Comparison of ENCODE assay signal across 27 cellular contexts in the genomic region with DNA sequence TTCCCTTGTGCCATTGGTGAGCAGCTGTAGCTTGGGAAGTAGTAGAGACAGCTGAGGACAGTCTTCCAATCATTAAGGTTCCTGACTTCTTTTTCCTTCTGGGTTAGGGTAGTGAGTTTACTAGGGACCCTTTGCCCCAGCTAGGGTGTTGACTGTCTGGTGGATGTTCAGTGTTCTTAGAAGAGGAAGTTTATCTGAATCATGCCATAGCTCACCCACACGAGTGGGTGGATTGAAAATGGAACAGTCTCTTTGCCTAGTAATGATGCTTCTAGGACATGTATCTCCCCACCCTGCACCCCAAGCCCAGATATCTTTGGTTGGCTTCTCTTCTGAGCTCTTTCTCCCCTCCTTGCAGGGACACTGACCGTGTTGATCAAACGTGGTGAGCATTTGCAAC. TPM values are rescaled to one million over a fixed set of nuclear protein-coding genes. Genes with fewer than 3 reads are reported as not detected.
DNase-seq lines count a peak whose midpoint lies in the region; ATAC-seq and TF ChIP-seq lines count a peak whose summit lies in the region.
"Had no signal": no experiment of that assay in that cellular context is flagged by ENCODE, and none has a peak within 500 bp of the region (broad histone marks: within the 10 kb centered on the region; RNA-seq: fewer than 3 reads in every experiment).

No MANE protein-coding gene starts in this region.

- H3K36me3 ChIP-seq in IMR-90 (ENCODE audit: control insufficient read depth, insufficient read depth, low read length), result peaks cover 78% of the 10 kb centered on the region
- peaks cover 88 to 98% of the 10 kb centered on the region in 2 experiments for H3K36me3 ChIP-seq in mesenchymal stem cell (ENCODE audit: control insufficient read depth in 1 of 2, insufficient read depth in 2 of 2, low read depth in 1 of 2, low read length in 2 of 2)
- H3K36me3 ChIP-seq in smooth muscle cell (ENCODE audit: low read depth), result peaks cover 10% of the 10 kb centered on the region

- TF ChIP-seq CTCF in IMR-90 (conservative IDR thresholded peaks at IDR 0.05; ENCODE audit: low read depth, low read length) (no peak), smooth muscle cell (IDR thresholded peaks at IDR 0.05; ENCODE audit: borderline replicate concordance, insufficient read depth, poor library complexity, severe bottlenecking) (no peak), type B pancreatic cell (conservative IDR thresholded peaks at IDR 0.05) (no peak)

- H3K9me3 Mint-ChIP-seq in activated CD4-positive, alpha-beta memory T cell treated with anti-CD3 and anti-CD28 coated beads for 36 hours, result no peaks in the 10 kb centered on the region
- H3K9me3 Mint-ChIP-seq in activated CD4-positive, alpha-beta memory T cell treated with anti-CD3 and anti-CD28 coated beads, Interleukin-2, amount 10 ng/mL, durations not matched to agents 7 days and 5 days, result no peaks in the 10 kb centered on the region
- no peaks in the 10 kb centered on the region for H3K9me3 Mint-ChIP-seq in activated naive CD8-positive, alpha-beta T cell treated with anti-CD3 and anti-CD28 coated beads for 36 hours
- H3K9me3 Mint-ChIP-seq in stimulated activated naive CD8-positive, alpha-beta T cell treated with anti-CD3 and anti-CD28 coated beads, Interleukin-15, Interleukin-2, amounts not matched to agents 100 ng/mL and 50 ng/mL, for 24 hours, result no peaks in the 10 kb centered on the region
- H3K9me3 Mint-ChIP-seq in type B pancreatic cell, result no peaks in the 10 kb centered on the region
- H3K9me3 Mint-ChIP-seq: CD4-positive, CD25-positive, alpha-beta regulatory T cell; memory B cell had no signal

- dilution Hi-C loops in IMR-90 (cut with HindIII; ENCODE audit: low sequenced_read_pairs, unreplicated experiment), result no loop called here

- no TSS peak for BruUV-seq in IMR-90 (replicated peaks; lab: Mats Ljungman, UMichigan)

- 100% methylated on average over 2 of the region's 3 CpGs; no CpG with 5 or more reads in 1 of the 2 experiments for WGBS in IMR-90 (ENCODE audit: extremely low coverage in 2 of 2, insufficient read length in 1 of 2), 2 experiments
- 90% methylated on average over 2 of the region's 3 CpGs for WGBS in mesenchymal stem cell
- WGBS in smooth muscle cell (ENCODE audit: low lambda C conversion rate), result 94% methylated on average over 3 of the region's 3 CpGs

- intact Hi-C loops in activated CD4-positive, alpha-beta memory T cell treated with anti-CD3 and anti-CD28 coated beads for 36 hours (cut with micrococcal nuclease), result no loop called here
- intact Hi-C loops in IMR-90 (cut with micrococcal nuclease), result no loop called here

- no peak overlapping the region for H3K56ac ChIP-seq in IMR-90 (ENCODE audit: extremely low read depth, insufficient read depth, low read length)

- no peak overlapping the region for H3K4me3 Mint-ChIP-seq in activated CD4-positive, alpha-beta memory T cell treated with anti-CD3 and anti-CD28 coated beads for 36 hours
- H3K4me3 Mint-ChIP-seq in activated CD4-positive, alpha-beta memory T cell treated with anti-CD3 and anti-CD28 coated beads, Interleukin-2, amount 10 ng/mL, durations not matched to agents 7 days and 5 days, result no peak overlapping the region
- H3K4me3 Mint-ChIP-seq in activated naive CD8-positive, alpha-beta T cell treated with anti-CD3 and anti-CD28 coated beads for 36 hours, result no peak overlapping the region
- H3K4me3 Mint-ChIP-seq in stimulated activated naive CD8-positive, alpha-beta T cell treated with anti-CD3 and anti-CD28 coated beads, Interleukin-15, Interleukin-2, amounts not matched to agents 100 ng/mL and 50 ng/mL, for 24 hours, result no peak overlapping the region
- H3K4me3 Mint-ChIP-seq in type B pancreatic cell, result no peak overlapping the region
- H3K4me3 Mint-ChIP-seq: CD4-positive, CD25-positive, alpha-beta regulatory T cell; memory B cell had no signal

- no peaks in the 10 kb centered on the region for H3K79me2 ChIP-seq in smooth muscle cell (ENCODE audit: low read depth)

- peaks cover 49% of the 10 kb centered on the region for H3K9me1 ChIP-seq in IMR-90 (ENCODE audit: insufficient read depth, low read length)

- H2AK5ac ChIP-seq in IMR-90 (ENCODE audit: low read depth, low read length) (no peak overlapping the region), mesenchymal stem cell (ENCODE audit: low read length, severe bottlenecking) (no peak overlapping the region)

- no peak overlapping the region for H3K23ac ChIP-seq in IMR-90 (ENCODE audit: low read depth, low read length)
- H3K23ac ChIP-seq in mesenchymal stem cell (ENCODE audit: low read length in 2 of 2), result no peak overlapping the region

- POLR2A ChIA-PET in activated CD4-positive, alpha-beta memory T cell treated with anti-CD3 and anti-CD28 coated beads for 36 hours (lab: Charles Lee), result no interaction called here
- POLR2A ChIA-PET in activated CD4-positive, alpha-beta memory T cell treated with anti-CD3 and anti-CD28 coated beads, Interleukin-2, amount 10 ng/mL, durations not matched to agents 7 days and 5 days (lab: Charles Lee), result no interaction called here
- POLR2A ChIA-PET in IMR-90 (lab: Charles Lee; ENCODE audit: unreplicated experiment), result no interaction called here

- H3K4ac ChIP-seq in IMR-90 (ENCODE audit: low read depth, low read length) (no peak overlapping the region; the same call in 1 of the 2 replicates), mesenchymal stem cell (ENCODE audit: low read depth in 1 of 2, low read length in 2 of 2) (no peak overlapping the region)

- H3K4me3 ChIP-seq in IMR-90 (ENCODE audit: insufficient read depth, low read depth, low read length) (no peak overlapping the region), mesenchymal stem cell (ENCODE audit: insufficient read depth in 1 of 2, low read depth in 1 of 2, low read length in 2 of 2) (no peak overlapping the region), smooth muscle cell (no peak overlapping the region)
- H3K4me3 ChIP-seq: heart left ventricle, skin epidermis, tibial nerve had no signal

- H3K36me3 Mint-ChIP-seq in activated CD4-positive, alpha-beta memory T cell treated with anti-CD3 and anti-CD28 coated beads for 36 hours, result peaks cover 39% of the 10 kb centered on the region
- peaks cover 57% of the 10 kb centered on the region for H3K36me3 Mint-ChIP-seq in activated CD4-positive, alpha-beta memory T cell treated with anti-CD3 and anti-CD28 coated beads, Interleukin-2, amount 10 ng/mL, durations not matched to agents 7 days and 5 days (ENCODE audit: low read depth)
- peaks cover 11% of the 10 kb centered on the region for H3K36me3 Mint-ChIP-seq in activated naive CD8-positive, alpha-beta T cell treated with anti-CD3 and anti-CD28 coated beads for 36 hours
- H3K36me3 Mint-ChIP-seq in stimulated activated naive CD8-positive, alpha-beta T cell treated with anti-CD3 and anti-CD28 coated beads, Interleukin-15, Interleukin-2, amounts not matched to agents 100 ng/mL and 50 ng/mL, for 24 hours (ENCODE audit: low read depth), result peaks cover 42% of the 10 kb centered on the region
- peaks cover 42% of the 10 kb centered on the region for H3K36me3 Mint-ChIP-seq in type B pancreatic cell

- H3K4me2 ChIP-seq in IMR-90 (ENCODE audit: low read depth, low read length) (no peak overlapping the region; the same call in 1 of the 2 replicates), mesenchymal stem cell (ENCODE audit: low read length, poor library complexity, severe bottlenecking) (no peak overlapping the region), smooth muscle cell (no peak overlapping the region)

- in situ Hi-C loops in IMR-90 (cut with MboI; ENCODE audit: low sequenced_read_pairs), result no loop called here

- H2BK20ac ChIP-seq in IMR-90 (ENCODE audit: low read depth, low read length), result no peak overlapping the region

- H3K27me3 ChIP-seq in IMR-90 (ENCODE audit: control insufficient read depth, insufficient read depth, low read length), result no peaks in the 10 kb centered on the region
- H3K27me3 ChIP-seq in mesenchymal stem cell (ENCODE audit: control insufficient read depth in 1 of 2, insufficient read depth in 1 of 2, low read length in 2 of 2), result no peaks in the 10 kb centered on the region
- H3K27me3 ChIP-seq in smooth muscle cell (ENCODE audit: low read depth), result no peaks in the 10 kb centered on the region
- H3K27me3 ChIP-seq: heart left ventricle, tibial nerve had no signal

- H2BK15ac ChIP-seq in IMR-90 (ENCODE audit: low read depth, low read length) (no peak overlapping the region), mesenchymal stem cell (ENCODE audit: low read depth, poor library complexity, severe bottlenecking) (no peak overlapping the region)

- no peak for TF ChIP-seq POLR2A in IMR-90 (IDR thresholded peaks at IDR 0.05; ENCODE audit: low read depth, low read length)

- no peak overlapping the region for H4K5ac ChIP-seq in IMR-90 (ENCODE audit: low read depth, low read length)

- H3K9ac ChIP-seq in IMR-90 (ENCODE audit: low read depth, low read length) (no peak overlapping the region), mesenchymal stem cell (ENCODE audit: low read length) (no peak overlapping the region), smooth muscle cell (ENCODE audit: low read depth) (no peak overlapping the region)

- H3K4me1 ChIP-seq in IMR-90 (ENCODE audit: control insufficient read depth, insufficient read depth, low read length) (peaks cover 9% of the 10 kb centered on the region), mesenchymal stem cell (ENCODE audit: control insufficient read depth, insufficient read depth, low read depth, low read length) (no peaks in the 10 kb centered on the region), smooth muscle cell (ENCODE audit: low read depth) (no peaks in the 10 kb centered on the region)

- H3K4me1 Mint-ChIP-seq in activated CD4-positive, alpha-beta memory T cell treated with anti-CD3 and anti-CD28 coated beads for 36 hours (ENCODE audit: low read depth), result peaks cover 10% of the 10 kb centered on the region
- peaks cover 16% of the 10 kb centered on the region for H3K4me1 Mint-ChIP-seq in activated CD4-positive, alpha-beta memory T cell treated with anti-CD3 and anti-CD28 coated beads, Interleukin-2, amount 10 ng/mL, durations not matched to agents 7 days and 5 days
- H3K4me1 Mint-ChIP-seq in activated naive CD8-positive, alpha-beta T cell treated with anti-CD3 and anti-CD28 coated beads for 36 hours, result peaks cover 8% of the 10 kb centered on the region
- H3K4me1 Mint-ChIP-seq in stimulated activated naive CD8-positive, alpha-beta T cell treated with anti-CD3 and anti-CD28 coated beads, Interleukin-15, Interleukin-2, amounts not matched to agents 100 ng/mL and 50 ng/mL, for 24 hours (ENCODE audit: low read depth), result peaks cover 9% of the 10 kb centered on the region
- H3K4me1 Mint-ChIP-seq in type B pancreatic cell (ENCODE audit: unreplicated experiment), result peaks cover 6% of the 10 kb centered on the region
- H3K4me1 Mint-ChIP-seq: memory B cell had no signal

- no peak overlapping the region; the same call in 1 of the 2 replicates for H2BK120ac ChIP-seq in IMR-90 (ENCODE audit: low read depth, low read length)
- no peak overlapping the region for H2BK120ac ChIP-seq in mesenchymal stem cell (ENCODE audit: low read depth, low read length)

- peak; percentile 27 for DNase-seq in activated CD4-positive, alpha-beta memory T cell treated with anti-CD3 and anti-CD28 coated beads for 36 hours
- DNase-seq in activated CD4-positive, alpha-beta memory T cell treated with anti-CD3 and anti-CD28 coated beads, Interleukin-2, amount 10 ng/mL, durations not matched to agents 7 days and 5 days, result no peak
- DNase-seq in IMR-90 (peak; percentile 28), mesenchymal stem cell (no peak), smooth muscle cell (lab: John Stamatoyannopoulos, UW; ENCODE audit: unreplicated experiment) (no peak), type B pancreatic cell (ENCODE audit: extremely low spot score, unreplicated experiment) (no peak)
- DNase-seq in activated naive CD8-positive, alpha-beta T cell treated with anti-CD3 and anti-CD28 coated beads for 36 hours, result no peak
- DNase-seq: activated CD4-positive, CD25-positive, alpha-beta regulatory T cell; activated gamma-delta T cell treated with Interleukin-2 at 50 U/mL for 16 hours; left cardiac atrium; NCI-H1417; stimulated activated CD4-positive, alpha-beta T cell treated with anti-CD3 and anti-CD28 coated beads, Interleukin-2, amount 100 ng/mL, for 24 hours; stimulated activated naive CD4-positive, alpha-beta T cell; T1000 had no signal

- H3F3A ChIP-seq in smooth muscle cell (ENCODE audit: low read depth), result no peaks in the 10 kb centered on the region

- CTCF ChIA-PET in activated CD4-positive, alpha-beta memory T cell treated with anti-CD3 and anti-CD28 coated beads for 36 hours (lab: Charles Lee), result interaction anchor here (0.8 to 2.0 kb wide), 4 partner anchors 18 to 333 kb away, joined by 3 to 5 read pairs (median 4); no protein-coding TSS in a partner anchor
- CTCF ChIA-PET in activated CD4-positive, alpha-beta memory T cell treated with anti-CD3 and anti-CD28 coated beads, Interleukin-2, amount 10 ng/mL, durations not matched to agents 7 days and 5 days (lab: Charles Lee), result interaction anchor here (0.6 to 2.8 kb wide), 3 partner anchors 18 to 429 kb away, joined by 3 to 10 read pairs (median 3); no protein-coding TSS in a partner anchor
- CTCF ChIA-PET in IMR-90 (lab: Yijun Ruan, JAX), result interaction anchor here (0.6 kb wide), 2 partner anchors 417 to 469 kb away, joined by 4 read pairs; no protein-coding TSS in a partner anchor

- H4K20me1 ChIP-seq in IMR-90 (ENCODE audit: insufficient read depth, low read length) (0 out of 2 replicates have a peak, but pooled peaks cover 4% of the 10 kb centered on the region), smooth muscle cell (ENCODE audit: low read depth) (peaks cover 2% of the 10 kb centered on the region)

- no peak overlapping the region; a peak in 1 of 4 replicates for H4K8ac ChIP-seq in IMR-90 (ENCODE audit: low read depth in 2 of 2, low read length in 2 of 2)
- no peak overlapping the region for H4K8ac ChIP-seq in mesenchymal stem cell (ENCODE audit: low read length)

- H3K18ac ChIP-seq in IMR-90 (ENCODE audit: low read depth, low read length) (no peak overlapping the region), mesenchymal stem cell (ENCODE audit: low read depth in 1 of 2, low read length in 2 of 2) (no peak overlapping the region)

- H3K27ac ChIP-seq in IMR-90 (ENCODE audit: insufficient read depth, low read length), result no peak overlapping the region
- H3K27ac ChIP-seq in mesenchymal stem cell (ENCODE audit: low read length, poor library complexity, severe bottlenecking), result no peak overlapping the region
- H3K27ac ChIP-seq in smooth muscle cell (ENCODE audit: low read depth), result no peak overlapping the region
- H3K27ac ChIP-seq: heart left ventricle, skin epidermis, tibial nerve had no signal

- peak; percentile 57 for ATAC-seq in IMR-90 (ENCODE audit: low read depth)

- no peak overlapping the region for H2AK9ac ChIP-seq in IMR-90 (replicated peaks; ENCODE audit: low read depth, low read length, poor library complexity)

- 0 out of 2 replicates have a peak overlapping the region, but pooled peaks have one; percentile 7 for H3K14ac ChIP-seq in IMR-90 (replicated peaks; ENCODE audit: low read depth, low read length)
- no peak overlapping the region for H3K14ac ChIP-seq in mesenchymal stem cell (ENCODE audit: low read length in 2 of 2)

- H2AFZ ChIP-seq in IMR-90 (replicated peaks; ENCODE audit: low read length, poor library complexity), result no peak overlapping the region
- no peak overlapping the region for H2AFZ ChIP-seq in mesenchymal stem cell (ENCODE audit: low read depth, low read length)
- no peak overlapping the region for H2AFZ ChIP-seq in smooth muscle cell (ENCODE audit: low read depth)

- H4K91ac ChIP-seq in IMR-90 (ENCODE audit: insufficient read depth, low read depth, low read length) (no peak overlapping the region), mesenchymal stem cell (ENCODE audit: low read length) (no peak overlapping the region)

- H2BK12ac ChIP-seq in mesenchymal stem cell (ENCODE audit: low read length in 2 of 2), result no peak overlapping the region

- H3K79me1 ChIP-seq in IMR-90 (ENCODE audit: low read depth in 1 of 2, low read length in 2 of 2) (peaks cover 0 to 58% of the 10 kb centered on the region in 2 experiments; a peak in 2 of 4 replicates), mesenchymal stem cell (replicated peaks; ENCODE audit: low read length, poor library complexity, severe bottlenecking) (peaks cover 39% of the 10 kb centered on the region)

- no peaks in the 10 kb centered on the region for H3K27me3 Mint-ChIP-seq in activated CD4-positive, alpha-beta memory T cell treated with anti-CD3 and anti-CD28 coated beads for 36 hours
- H3K27me3 Mint-ChIP-seq in activated CD4-positive, alpha-beta memory T cell treated with anti-CD3 and anti-CD28 coated beads, Interleukin-2, amount 10 ng/mL, durations not matched to agents 7 days and 5 days, result no peaks in the 10 kb centered on the region
- no peaks in the 10 kb centered on the region for H3K27me3 Mint-ChIP-seq in activated naive CD8-positive, alpha-beta T cell treated with anti-CD3 and anti-CD28 coated beads for 36 hours
- H3K27me3 Mint-ChIP-seq in stimulated activated naive CD8-positive, alpha-beta T cell treated with anti-CD3 and anti-CD28 coated beads, Interleukin-15, Interleukin-2, amounts not matched to agents 100 ng/mL and 50 ng/mL, for 24 hours, result no peaks in the 10 kb centered on the region
- no peaks in the 10 kb centered on the region for H3K27me3 Mint-ChIP-seq in type B pancreatic cell
- H3K27me3 Mint-ChIP-seq: CD4-positive, CD25-positive, alpha-beta regulatory T cell; memory B cell had no signal

- H2BK5ac ChIP-seq in IMR-90 (ENCODE audit: low read depth, low read length, poor library complexity, severe bottlenecking) (no peak overlapping the region), mesenchymal stem cell (ENCODE audit: low read depth, low read length, poor library complexity, severe bottlenecking) (no peak overlapping the region)

- no peaks in the 10 kb centered on the region for H3K9me3 ChIP-seq in IMR-90 (ENCODE audit: control insufficient read depth, insufficient read depth, low read length)
- H3K9me3 ChIP-seq in mesenchymal stem cell (ENCODE audit: control insufficient read depth, low read length), result no peaks in the 10 kb centered on the region
- no peaks in the 10 kb centered on the region for H3K9me3 ChIP-seq in smooth muscle cell (replicated peaks; ENCODE audit: low read depth)
- H3K9me3 ChIP-seq: heart left ventricle, tibial nerve had no signal

- no peak for TF ChIP-seq RAD21 in IMR-90 (IDR thresholded peaks at IDR 0.05; ENCODE audit: low read length)

- peak overlapping the region; percentile 72 for H3K27ac Mint-ChIP-seq in activated CD4-positive, alpha-beta memory T cell treated with anti-CD3 and anti-CD28 coated beads for 36 hours
- H3K27ac Mint-ChIP-seq in activated CD4-positive, alpha-beta memory T cell treated with anti-CD3 and anti-CD28 coated beads, Interleukin-2, amount 10 ng/mL, durations not matched to agents 7 days and 5 days, result no peak overlapping the region
- H3K27ac Mint-ChIP-seq in activated naive CD8-positive, alpha-beta T cell treated with anti-CD3 and anti-CD28 coated beads for 36 hours, result peak overlapping the region; percentile 52
- peak overlapping the region; percentile 36 for H3K27ac Mint-ChIP-seq in stimulated activated naive CD8-positive, alpha-beta T cell treated with anti-CD3 and anti-CD28 coated beads, Interleukin-15, Interleukin-2, amounts not matched to agents 100 ng/mL and 50 ng/mL, for 24 hours
- no peak overlapping the region for H3K27ac Mint-ChIP-seq in type B pancreatic cell
- H3K27ac Mint-ChIP-seq: memory B cell had no signal

RNA-seq across cellular contexts. Expression of gene HORMAD2, which starts 57.2 kb away (rescaled TPM):
- total RNA-seq in activated CD4-positive, alpha-beta memory T cell treated with anti-CD3 and anti-CD28 coated beads for 36 hours, result not detected
- total RNA-seq in activated CD4-positive, alpha-beta memory T cell treated with anti-CD3 and anti-CD28 coated beads, Interleukin-2, amount 10 ng/mL, durations not matched to agents 7 days and 5 days, result under 1 TPM in 1 of 2 experiments, not detected in 1; 0.23 TPM
- not detected in 2 replicates for total RNA-seq in IMR-90 (2012; rRNA removed)
- polyA plus RNA-seq in IMR-90 (2012; rRNA removed), result not detected in 2 replicates
- polyA plus RNA-seq in IMR-90 (2012; cell fraction: cytosol; rRNA removed), result not detected in 2 replicates
- not detected in 2 replicates for polyA plus RNA-seq in IMR-90 (2012; cell fraction: nucleus; rRNA removed; ENCODE audit: low replicate concordance)
- not detected for total RNA-seq in activated naive CD8-positive, alpha-beta T cell treated with anti-CD3 and anti-CD28 coated beads for 36 hours
- polyA plus RNA-seq in mesenchymal stem cell (2013, experiment 1 of 2), result not detected
- not detected for polyA plus RNA-seq in mesenchymal stem cell (2013, experiment 2 of 2)
- total RNA-seq in smooth muscle cell, result 1.4 TPM in 1 of 2 replicates, not detected in the other
- not detected in 2 replicates for polyA plus RNA-seq in smooth muscle cell
- total RNA-seq in type B pancreatic cell (ENCODE audit: low replicate concordance), result 0.43 TPM in 1 of 2 replicates, not detected in the other
- total RNA-seq: astrocyte; CD4-positive, CD25-positive, alpha-beta regulatory T cell; H1; heart left ventricle; left cardiac atrium; myocyte; NCI-H460; pulmonary artery endothelial cell; RPMI7951; tibial nerve had no signal
- polyA plus RNA-seq: AG04450; CD4-positive, CD25-positive, alpha-beta regulatory T cell; heart left ventricle had no signal

Comparison
In these comparisons a context has a peak if more than half of its experiments do, and no peak if none do; other contexts are left out.
1. DNase-seq: peak in activated CD4-positive, alpha-beta memory T cell treated with anti-CD3 and anti-CD28 coated beads for 36 hours (single experiment) and IMR-90 (single experiment); none in activated CD4-positive, alpha-beta memory T cell treated with anti-CD3 and anti-CD28 coated beads, Interleukin-2, amount 10 ng/mL, durations not matched to agents 7 days and 5 days (single experiment), activated naive CD8-positive, alpha-beta T cell treated with anti-CD3 and anti-CD28 coated beads for 36 hours (single experiment), mesenchymal stem cell (single experiment), smooth muscle cell (single experiment) and type B pancreatic cell (single experiment).
2. H3K27ac Mint-ChIP-seq: peak in activated CD4-positive, alpha-beta memory T cell treated with anti-CD3 and anti-CD28 coated beads for 36 hours (single experiment), activated naive CD8-positive, alpha-beta T cell treated with anti-CD3 and anti-CD28 coated beads for 36 hours (single experiment) and stimulated activated naive CD8-positive, alpha-beta T cell treated with anti-CD3 and anti-CD28 coated beads, Interleukin-15, Interleukin-2, amounts not matched to agents 100 ng/mL and 50 ng/mL, for 24 hours (single experiment); none in activated CD4-positive, alpha-beta memory T cell treated with anti-CD3 and anti-CD28 coated beads, Interleukin-2, amount 10 ng/mL, durations not matched to agents 7 days and 5 days (single experiment) and type B pancreatic cell (single experiment).